In genomic region chr16:30761427-30761927, GRCh38 we compare ENCODE assay signal across 8 cellular contexts. TPM values are rescaled to one million over a fixed set of nuclear protein-coding genes. Genes with fewer than 3 reads are reported as not detected.
DNase-seq lines count a peak whose midpoint lies in the region; ATAC-seq and TF ChIP-seq lines count a peak whose summit lies in the region.

No MANE protein-coding gene starts in this region.

- intact Hi-C loops in left ventricle myocardium superior (cut with micrococcal nuclease) = no loop called here

- peak overlapping the region; percentile 96 for H3K4me3 Mint-ChIP-seq in activated naive CD4-positive, alpha-beta T cell treated with anti-CD3 and anti-CD28 coated beads, Interleukin-2, amount 10 ng/mL, durations not matched to agents 7 days and 5 days

- DNase-seq in AG10803 (ENCODE audit: low read depth) (no peak), RKO (ENCODE audit: low spot score) (peak; percentile 67), left ventricle myocardium superior (no peak), skeletal muscle cell (ENCODE audit: low read depth) (no peak), dedifferentiated amniotic fluid mesenchymal stem cell (ENCODE audit: extremely low spot score) (no peak)
- peak; percentile 72 for DNase-seq in activated naive CD4-positive, alpha-beta T cell treated with anti-CD3 and anti-CD28 coated beads, Interleukin-2, amount 10 ng/mL, durations not matched to agents 7 days and 5 days

- H3K36me3 Mint-ChIP-seq in activated naive CD4-positive, alpha-beta T cell treated with anti-CD3 and anti-CD28 coated beads, Interleukin-2, amount 10 ng/mL, durations not matched to agents 7 days and 5 days = peaks cover 25% of the 10 kb centered on the region

- CTCF ChIA-PET in activated naive CD4-positive, alpha-beta T cell treated with anti-CD3 and anti-CD28 coated beads, Interleukin-2, amount 10 ng/mL, durations not matched to agents 7 days and 5 days (lab: Charles Lee) = no interaction called here

- H3K4me1 Mint-ChIP-seq in activated naive CD4-positive, alpha-beta T cell treated with anti-CD3 and anti-CD28 coated beads, Interleukin-2, amount 10 ng/mL, durations not matched to agents 7 days and 5 days = peaks cover 26% of the 10 kb centered on the region

- peak overlapping the region; percentile 52 for H3K27ac Mint-ChIP-seq in activated naive CD4-positive, alpha-beta T cell treated with anti-CD3 and anti-CD28 coated beads, Interleukin-2, amount 10 ng/mL, durations not matched to agents 7 days and 5 days

- ATAC-seq in GM19035 (IDR thresholded peaks at IDR 0.05; ENCODE audit: unreplicated experiment) (peak; percentile 26), HG03354 (IDR thresholded peaks at IDR 0.05; ENCODE audit: poor library complexity, severe bottlenecking, unreplicated experiment) (peak; percentile 42), left ventricle myocardium superior (peak; percentile 20)

- H3K9me3 Mint-ChIP-seq in activated naive CD4-positive, alpha-beta T cell treated with anti-CD3 and anti-CD28 coated beads, Interleukin-2, amount 10 ng/mL, durations not matched to agents 7 days and 5 days = no peaks in the 10 kb centered on the region

- H3K4me3 ChIP-seq in AG10803 (ENCODE audit: low read length) = peak overlapping the region; percentile 95
- H3K4me3 ChIP-seq in skeletal muscle cell (ENCODE audit: low read depth, low read length) = peak overlapping the region; percentile 97

- H3K27me3 Mint-ChIP-seq in activated naive CD4-positive, alpha-beta T cell treated with anti-CD3 and anti-CD28 coated beads, Interleukin-2, amount 10 ng/mL, durations not matched to agents 7 days and 5 days = no peaks in the 10 kb centered on the region

- TF ChIP-seq CTCF in AG10803 (conservative IDR thresholded peaks at IDR 0.05; ENCODE audit: low read length) = no peak

RNA-seq across cellular contexts. Expression of gene CFAP119, which starts 0.4 kb away (rescaled TPM):
- total RNA-seq in left ventricle myocardium superior = 1.1 TPM

RNA-seq across cellular contexts. Expression of gene RNF40, which starts 0.6 kb away (rescaled TPM):
- 49.3 TPM for total RNA-seq in left ventricle myocardium superior

RNA-seq across cellular contexts. Expression of gene PHKG2, which starts 13.3 kb away (rescaled TPM):
- 16.7 TPM for total RNA-seq in left ventricle myocardium superior

RNA-seq across cellular contexts. Expression of gene ZNF629, which starts 25.5 kb away (rescaled TPM):
- 19.2 TPM for total RNA-seq in left ventricle myocardium superior

Comparison
In these comparisons a context has a peak if more than half of its experiments do, and no peak if none do; other contexts are left out.
1. DNase-seq: peak in RKO (single experiment) and activated naive CD4-positive, alpha-beta T cell treated with anti-CD3 and anti-CD28 coated beads, Interleukin-2, amount 10 ng/mL, durations not matched to agents 7 days and 5 days (single experiment); none in AG10803 (single experiment), left ventricle myocardium superior (single experiment), skeletal muscle cell (single experiment) and dedifferentiated amniotic fluid mesenchymal stem cell (single experiment).
2. Peak in every context shown above with its lines, with median percentiles within 50 percentile points of each other: ATAC-seq.